Comparison of ENCODE assay signal across 20 cellular contexts in genomic region chr5:134935711-134936602, GRCh38. TPM values are rescaled to one million over a fixed set of nuclear protein-coding genes. Genes with fewer than 3 reads are reported as not detected.
DNase-seq lines count a peak whose midpoint lies in the region; ATAC-seq and TF ChIP-seq lines count a peak whose summit lies in the region.
"Had no signal": no experiment of that assay in that cellular context is flagged by ENCODE, and none has a peak within 500 bp of the region (broad histone marks: within the 10 kb centered on the region; RNA-seq: fewer than 3 reads in every experiment).

No MANE protein-coding gene starts in this region.

- H3K9me3 Mint-ChIP-seq in endodermal cell: no peaks in the 10 kb centered on the region
- H3K9me3 Mint-ChIP-seq in nephron: no peaks in the 10 kb centered on the region
- H3K9me3 Mint-ChIP-seq in T-cell: no peaks in the 10 kb centered on the region
- H3K9me3 Mint-ChIP-seq: CD4-positive, alpha-beta memory T cell had no signal

- CTCF ChIA-PET in T-cell (lab: Charles Lee): no interaction called here

- DNase-seq in DMS79 treated with DMSO at 0.1 percent for 48 hours (lab: John Stamatoyannopoulos, UW): peak; percentile 39
- DNase-seq in endodermal cell: no peak
- DNase-seq in T-cell: no peak
- no peak for DNase-seq in vagina (ENCODE audit: extremely low spot score in 2 of 2)
- DNase-seq: Calu3; CD4-positive, alpha-beta memory T cell; DMS53; NCI-H1105 treated with DMSO at 0.1 percent for 48 hours; NCI-H1694; NCI-H2081 treated with DMSO at 0.1 percent for 48 hours; NK-92 treated with Interleukin-12 subunit alpha and Interleukin-12 subunit beta, amount 100 ng/mL, for 24 hours; SHP77 treated with DMSO at 0.1 percent for 48 hours had no signal

- peak overlapping the region; percentile 64 for H3K27ac Mint-ChIP-seq in endodermal cell
- peak overlapping the region; percentile 81 to 87 (median 82) for H3K27ac Mint-ChIP-seq in nephron
- H3K27ac Mint-ChIP-seq in T-cell: no peak overlapping the region

- no peak for TF ChIP-seq CTCF in endodermal cell (conservative IDR thresholded peaks at IDR 0.05)
- no peak for TF ChIP-seq CTCF in nephron (IDR thresholded peaks at IDR 0.05; ENCODE audit: unreplicated experiment in 3 of 3)
- TF ChIP-seq CTCF in vagina (IDR thresholded peaks at IDR 0.05): no peak

- H3K36me3 Mint-ChIP-seq in endodermal cell (ENCODE audit: low read depth): peaks cover 25% of the 10 kb centered on the region
- H3K36me3 Mint-ChIP-seq in nephron (ENCODE audit: low read depth): peaks cover 12% of the 10 kb centered on the region
- peaks cover 35% of the 10 kb centered on the region for H3K36me3 Mint-ChIP-seq in T-cell

- WGBS in endodermal cell (ENCODE audit: insufficient coverage in 1 of 2, insufficient read length in 1 of 2), 2 experiments: 94 to 100% methylated on average over 2 to 12 of the region's 12 CpGs
- 93% methylated on average over 12 of the region's 12 CpGs for WGBS in thymus

- no peak for TF ChIP-seq POLR2A in vagina (IDR thresholded peaks at IDR 0.05)

- intact Hi-C loops in vagina (cut with DNase I): no loop called here

- H3K27ac ChIP-seq in endodermal cell (ENCODE audit: low read depth, low read length) (no peak overlapping the region), thymus (ENCODE audit: low read depth) (peak overlapping the region; percentile 27), vagina (no peak overlapping the region)
- H3K27ac ChIP-seq: A549 had no signal

- H3K4me3 ChIP-seq in endodermal cell (ENCODE audit: low read length): no peak overlapping the region
- H3K4me3 ChIP-seq in thymus (ENCODE audit: low read length): no peak overlapping the region
- no peak overlapping the region for H3K4me3 ChIP-seq in vagina
- H3K4me3 ChIP-seq: A549, K562 had no signal

- H3K9me3 ChIP-seq in endodermal cell (ENCODE audit: control insufficient read depth, low read length): no peaks in the 10 kb centered on the region
- H3K9me3 ChIP-seq in thymus (ENCODE audit: control insufficient read depth): no peaks in the 10 kb centered on the region
- H3K9me3 ChIP-seq in vagina: no peaks in the 10 kb centered on the region
- H3K9me3 ChIP-seq: A549 had no signal

- H3K4me3 Mint-ChIP-seq in endodermal cell (no peak overlapping the region), nephron (no peak overlapping the region), T-cell (no peak overlapping the region)
- H3K4me3 Mint-ChIP-seq: CD4-positive, alpha-beta memory T cell had no signal

- no peaks in the 10 kb centered on the region for H3K27me3 Mint-ChIP-seq in endodermal cell (ENCODE audit: insufficient read depth)
- H3K27me3 Mint-ChIP-seq in nephron (ENCODE audit: low read depth): no peaks in the 10 kb centered on the region
- H3K27me3 Mint-ChIP-seq in T-cell: no peaks in the 10 kb centered on the region
- H3K27me3 Mint-ChIP-seq: CD4-positive, alpha-beta memory T cell had no signal

- H3K4me1 Mint-ChIP-seq in endodermal cell (peaks cover 8% of the 10 kb centered on the region), nephron (peaks cover 17% of the 10 kb centered on the region), T-cell (no peaks in the 10 kb centered on the region)
- H3K4me1 Mint-ChIP-seq: CD4-positive, alpha-beta memory T cell had no signal

- H3K27me3 ChIP-seq in endodermal cell (ENCODE audit: control insufficient read depth, insufficient read depth, low read length, poor library complexity, severe bottlenecking): no peaks in the 10 kb centered on the region
- H3K27me3 ChIP-seq in thymus (ENCODE audit: control insufficient read depth, insufficient read depth): no peaks in the 10 kb centered on the region
- H3K27me3 ChIP-seq in vagina: no peaks in the 10 kb centered on the region

- no peak overlapping the region for H3K9ac ChIP-seq in endodermal cell (ENCODE audit: extremely low read depth, low read length, poor library complexity, severe bottlenecking)

- POLR2A ChIA-PET in T-cell (lab: Charles Lee): interaction anchor here in 1 of 2 donors (0.6 kb wide), 1 partner anchor 10 kb away, joined by 3 read pairs; no protein-coding TSS in a partner anchor

- H3K4me1 ChIP-seq in endodermal cell (ENCODE audit: control insufficient read depth, insufficient read depth, low read length): peaks cover 3% of the 10 kb centered on the region
- no peaks in the 10 kb centered on the region for H3K4me1 ChIP-seq in thymus (ENCODE audit: control insufficient read depth, insufficient read depth, low read length)
- no peaks in the 10 kb centered on the region for H3K4me1 ChIP-seq in vagina
- H3K4me1 ChIP-seq: A549 had no signal

- no peak for ATAC-seq in T-cell (replicated peaks in 1 of 4)
- no peak for ATAC-seq in HG02970 (IDR thresholded peaks at IDR 0.05; ENCODE audit: low FRiP score, unreplicated experiment)
- ATAC-seq: HCT116, K562, SK-N-SH treated with all-trans-retinoic acid at 6 μM for 48 hours had no signal

- H3K36me3 ChIP-seq in endodermal cell (ENCODE audit: control insufficient read depth, insufficient read depth, low read length) (peaks cover 34% of the 10 kb centered on the region), thymus (ENCODE audit: control insufficient read depth, insufficient read depth) (peaks cover 20% of the 10 kb centered on the region), vagina (peaks cover 0 to 14% of the 10 kb centered on the region in 2 donors)

RNA-seq across cellular contexts. Expression of gene PCBD2, which starts 31.0 kb away (rescaled TPM):
- total RNA-seq in endodermal cell (10 to 100 TPM in 1 of 2 donors, 1 to 10 TPM in 1; 9.1 to 12.6 TPM), T-cell (10 to 100 TPM in 4 of 5 donors, 1 to 10 TPM in 1; 9.2 to 15.3 (median 11.8) TPM), vagina (6.1 TPM)
- polyA plus RNA-seq in endodermal cell (2013, experiment 1 of 2): 6.2 TPM
- polyA plus RNA-seq in endodermal cell (2013, experiment 2 of 2): 4.1 TPM
- polyA plus RNA-seq in thymus: 6.8 TPM

RNA-seq across cellular contexts. Expression of gene CATSPER3, which starts 31.8 kb away (rescaled TPM):
- total RNA-seq in endodermal cell: under 1 TPM; 0.64 to 0.68 TPM
- polyA plus RNA-seq in endodermal cell (2013, experiment 1 of 2): 0.21 TPM
- not detected for polyA plus RNA-seq in endodermal cell (2013, experiment 2 of 2)
- 1.3 TPM for polyA plus RNA-seq in thymus
- total RNA-seq in T-cell: 1 to 10 TPM in 1 of 5 donors, under 1 TPM in 2, not detected in 2; 0.44 to 1.1 (median 0.93) TPM
- total RNA-seq in vagina: not detected
- total RNA-seq: RPMI7951 had no signal

Comparison
In these comparisons a context has a peak if more than half of its experiments do, and no peak if none do; other contexts are left out.
1. H3K27ac Mint-ChIP-seq: peak in endodermal cell (single experiment) and nephron (3 of 3); none in T-cell (0 of 2).